29 cellular contexts compared by ENCODE assay signal in the genomic region with DNA sequence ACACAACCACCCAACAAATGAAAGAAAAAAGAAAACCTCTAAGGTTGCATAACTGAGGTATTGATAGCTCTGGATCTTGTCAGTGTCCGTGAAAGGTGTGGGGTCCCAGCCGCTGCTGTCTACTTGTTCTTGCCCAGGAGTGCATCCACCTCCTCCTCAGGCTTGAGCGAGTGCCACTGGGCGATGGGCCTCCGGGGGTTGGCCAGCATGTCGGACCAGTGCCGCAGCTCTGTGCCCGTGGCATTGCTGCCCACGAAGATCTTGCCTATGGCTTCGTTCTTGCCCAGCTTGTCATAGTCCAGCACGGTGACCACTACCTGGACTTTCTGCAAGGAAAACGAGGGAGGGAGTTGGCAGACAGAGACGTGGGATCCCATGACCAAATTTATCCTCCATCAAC.
"Had no signal": no experiment of that assay in that cellular context is flagged by ENCODE, and none has a peak within 500 bp of the region (broad histone marks: within the 10 kb centered on the region; RNA-seq: fewer than 3 reads in every experiment).

No MANE protein-coding gene starts in this region.

- H3K9ac ChIP-seq: parathyroid adenoma had no signal

- H3K27ac Mint-ChIP-seq: progenitor cell of endocrine pancreas; stimulated activated naive CD8-positive, alpha-beta T cell treated with anti-CD3 and anti-CD28 coated beads, Interleukin-15, Interleukin-2, amounts not matched to agents 100 ng/mL and 50 ng/mL, for 24 hours had no signal

- H3K4me1 ChIP-seq: left lung, lower lobe of right lung, right lobe of liver, upper lobe of right lung had no signal

- H3K9me3 ChIP-seq: left lung, lower lobe of right lung, neutrophil, right atrium auricular region, right lobe of liver, suprapubic skin, thoracic aorta, tibial artery, upper lobe of right lung had no signal

- ATAC-seq: left colon; left lung; lower lobe of right lung; naive thymus-derived CD8-positive, alpha-beta T cell; right lobe of liver; upper lobe of right lung had no signal

- FAIRE-seq: keratinocyte, urothelium cell line had no signal

- H3K27me3 ChIP-seq: neutrophil, right atrium auricular region, right lobe of liver, suprapubic skin, tibial artery, upper lobe of right lung had no signal

- H3K4me2 ChIP-seq: smooth muscle cell had no signal

- H3K4me1 Mint-ChIP-seq: neural crest cell had no signal

- H3K27ac ChIP-seq: left lung, lower lobe of right lung, neutrophil, parathyroid adenoma, right atrium auricular region, right lobe of liver, suprapubic skin, upper lobe of right lung had no signal

- H3K4me3 ChIP-seq: left lung, lower lobe of right lung, right atrium auricular region, right lobe of liver, smooth muscle cell, suprapubic skin, thoracic aorta, tibial artery, upper lobe of right lung had no signal

- DNase-seq: hippocampal formation; left colon; left lung; lower lobe of right lung; mammary epithelial cell; mesenchymal stem cell; naive thymus-derived CD8-positive, alpha-beta T cell; occipital lobe; right lobe of liver; stimulated activated CD4-positive, alpha-beta T cell treated with anti-CD3 and anti-CD28 coated beads, Interleukin-12 subunit alpha, Interleukin-12 subunit beta, amount 100 ng/mL, for 4 hours; stimulated activated CD4-positive, alpha-beta T cell treated with anti-CD3 and anti-CD28 coated beads, Interleukin-15, amount 100 ng/mL, for 24 hours; stimulated activated CD4-positive, alpha-beta T cell treated with anti-CD3 and anti-CD28 coated beads, Interleukin-2, amount 100 ng/mL, for 24 hours; stimulated activated CD4-positive, alpha-beta T cell treated with anti-CD3 and anti-CD28 coated beads, Interleukin-4, amount 100 ng/mL, for 1 hour; stimulated activated naive CD4-positive, alpha-beta T cell; tibial artery; trophoblast cell; upper lobe of right lung had no signal

- H3K36me3 ChIP-seq: lower lobe of right lung, right lobe of liver, upper lobe of right lung had no signal

- H3K27me3 Mint-ChIP-seq: naive thymus-derived CD8-positive, alpha-beta T cell; progenitor cell of endocrine pancreas; stimulated activated naive CD8-positive, alpha-beta T cell treated with anti-CD3 and anti-CD28 coated beads, Interleukin-15, Interleukin-2, amounts not matched to agents 100 ng/mL and 50 ng/mL, for 24 hours had no signal

- H3K9me3 Mint-ChIP-seq: naive thymus-derived CD8-positive, alpha-beta T cell; nephron; neural crest cell; stimulated activated naive CD8-positive, alpha-beta T cell treated with anti-CD3 and anti-CD28 coated beads, Interleukin-15, Interleukin-2, amounts not matched to agents 100 ng/mL and 50 ng/mL, for 24 hours had no signal

- H3K4me3 Mint-ChIP-seq: naive thymus-derived CD8-positive, alpha-beta T cell; nephron; neural crest cell; stimulated activated naive CD8-positive, alpha-beta T cell treated with anti-CD3 and anti-CD28 coated beads, Interleukin-15, Interleukin-2, amounts not matched to agents 100 ng/mL and 50 ng/mL, for 24 hours had no signal

- H2AFZ ChIP-seq: parathyroid adenoma had no signal
